Comparison of ENCODE assay signal across 15 cellular contexts in genomic region chr15:60683156-60683555, GRCh38.
"Had no signal": no experiment of that assay in that cellular context is flagged by ENCODE, and none has a peak within 500 bp of the region (broad histone marks: within the 10 kb centered on the region; RNA-seq: fewer than 3 reads in every experiment).

No MANE protein-coding gene starts in this region.

- H3K36me3 Mint-ChIP-seq: activated naive CD4-positive, alpha-beta T cell treated with anti-CD3 and anti-CD28 coated beads, Interleukin-2, amount 10 ng/mL, durations not matched to agents 7 days and 5 days; brain; natural killer cell had no signal

- H3K27ac ChIP-seq: left lung, SK-N-MC, tibial nerve, vagina had no signal

- H3K4me1 ChIP-seq: left lung had no signal

- H3K9me3 Mint-ChIP-seq: activated naive CD4-positive, alpha-beta T cell treated with anti-CD3 and anti-CD28 coated beads, Interleukin-2, amount 10 ng/mL, durations not matched to agents 7 days and 5 days; activated T-helper 2 cell treated with anti-CD3 and anti-CD28 coated beads, Interferon-gamma antibody, Interleukin-2, Interleukin-4, amounts not matched to agents 10 μg/mL and 5 μg/mL and 100 μg/mL, durations not matched to agents 14 hours and 24 hours and 36 hours; brain; effector memory CD8-positive, alpha-beta T cell; natural killer cell had no signal

- H3K36me3 ChIP-seq: left lung, tibial nerve, vagina had no signal

- H3K27me3 Mint-ChIP-seq: activated naive CD4-positive, alpha-beta T cell treated with anti-CD3 and anti-CD28 coated beads, Interleukin-2, amount 10 ng/mL, durations not matched to agents 7 days and 5 days; effector memory CD8-positive, alpha-beta T cell had no signal

- H3K27ac Mint-ChIP-seq: activated naive CD4-positive, alpha-beta T cell treated with anti-CD3 and anti-CD28 coated beads, Interleukin-2, amount 10 ng/mL, durations not matched to agents 7 days and 5 days; activated T-helper 2 cell treated with anti-CD3 and anti-CD28 coated beads, Interferon-gamma antibody, Interleukin-2, Interleukin-4, amounts not matched to agents 10 μg/mL and 5 μg/mL and 100 μg/mL, durations not matched to agents 14 hours and 24 hours and 36 hours; effector memory CD8-positive, alpha-beta T cell; natural killer cell had no signal

- DNase-seq: activated naive CD4-positive, alpha-beta T cell treated with anti-CD3 and anti-CD28 coated beads, Interleukin-2, amount 10 ng/mL, durations not matched to agents 7 days and 5 days; activated T-cell treated with anti-CD3 and anti-CD28 coated beads for 4 hours; dermis blood vessel endothelial cell; effector memory CD8-positive, alpha-beta T cell; hippocampal formation; left lung; mesendoderm; natural killer cell; T-helper 9 cell had no signal

- H3K4me1 Mint-ChIP-seq: activated naive CD4-positive, alpha-beta T cell treated with anti-CD3 and anti-CD28 coated beads, Interleukin-2, amount 10 ng/mL, durations not matched to agents 7 days and 5 days; natural killer cell had no signal

- H3K27me3 ChIP-seq: left lung, tibial nerve, vagina had no signal

- ATAC-seq: effector memory CD8-positive, alpha-beta T cell; left lung; natural killer cell had no signal

- H3K9me3 ChIP-seq: left lung, tibial nerve, vagina had no signal

- H3K4me3 Mint-ChIP-seq: activated naive CD4-positive, alpha-beta T cell treated with anti-CD3 and anti-CD28 coated beads, Interleukin-2, amount 10 ng/mL, durations not matched to agents 7 days and 5 days; brain; effector memory CD8-positive, alpha-beta T cell; natural killer cell had no signal

- FAIRE-seq: keratinocyte had no signal

- H3K4me3 ChIP-seq: left lung, SK-N-MC, tibial nerve, vagina had no signal
